In genomic region chr17:68205808-68206563, GRCh38 we compare ENCODE assay signal across 8 cellular contexts.
DNase-seq lines count a peak whose midpoint lies in the region; ATAC-seq and TF ChIP-seq lines count a peak whose summit lies in the region.
"Not testable (repeated sequence)": the region's sequence is repeated elsewhere in the genome, so short reads cannot be mapped to it uniquely, and the experiment has no call there.

No MANE protein-coding gene starts in this region.

- ATAC-seq in GM19023 (IDR thresholded peaks at IDR 0.05; ENCODE audit: unreplicated experiment) (peak; percentile 22), HG02885 (IDR thresholded peaks at IDR 0.05; ENCODE audit: poor library complexity, unreplicated experiment) (peak; percentile 41)

- peaks cover 11% of the 10 kb centered on the region for H3K36me3 ChIP-seq in WERI-Rb-1

- TF ChIP-seq CTCF in AG09309 (IDR thresholded peaks at IDR 0.05; ENCODE audit: control insufficient read depth, insufficient read depth, low read depth, low read length, missing control alignments); WERI-Rb-1 (IDR thresholded peaks at IDR 0.05; ENCODE audit: low read depth, low read length): not testable (repeated sequence)

- not testable (repeated sequence) for DNase-seq in AG09309 (ENCODE audit: low read depth); WERI-Rb-1
- DNase-seq in NCI-H1092 treated with DMSO at 0.1 percent for 48 hours (lab: John Stamatoyannopoulos, UW) (peak; percentile 62), cerebellar cortex (ENCODE audit: low spot score) (peak; percentile 53), iPS-NIHi11 (ENCODE audit: low spot score) (peak; percentile 59), retina (peak; percentile 82)

- H3K4me3 ChIP-seq in AG09309 (ENCODE audit: control insufficient read depth, low read depth, low read length) (peak overlapping the region; percentile 59), WERI-Rb-1 (ENCODE audit: low read depth, low read length) (peak overlapping the region; percentile 79)

- H3K27me3 ChIP-seq in WERI-Rb-1 (ENCODE audit: insufficient read depth, low read depth, severe bottlenecking) = not testable (repeated sequence)

- not testable (repeated sequence) for H3K9me3 ChIP-seq in WERI-Rb-1 (ENCODE audit: severe bottlenecking)

- peak overlapping the region; percentile 85 for H3K27ac ChIP-seq in WERI-Rb-1
